ENCODE assay signal across 8 cellular contexts in the genomic region with DNA sequence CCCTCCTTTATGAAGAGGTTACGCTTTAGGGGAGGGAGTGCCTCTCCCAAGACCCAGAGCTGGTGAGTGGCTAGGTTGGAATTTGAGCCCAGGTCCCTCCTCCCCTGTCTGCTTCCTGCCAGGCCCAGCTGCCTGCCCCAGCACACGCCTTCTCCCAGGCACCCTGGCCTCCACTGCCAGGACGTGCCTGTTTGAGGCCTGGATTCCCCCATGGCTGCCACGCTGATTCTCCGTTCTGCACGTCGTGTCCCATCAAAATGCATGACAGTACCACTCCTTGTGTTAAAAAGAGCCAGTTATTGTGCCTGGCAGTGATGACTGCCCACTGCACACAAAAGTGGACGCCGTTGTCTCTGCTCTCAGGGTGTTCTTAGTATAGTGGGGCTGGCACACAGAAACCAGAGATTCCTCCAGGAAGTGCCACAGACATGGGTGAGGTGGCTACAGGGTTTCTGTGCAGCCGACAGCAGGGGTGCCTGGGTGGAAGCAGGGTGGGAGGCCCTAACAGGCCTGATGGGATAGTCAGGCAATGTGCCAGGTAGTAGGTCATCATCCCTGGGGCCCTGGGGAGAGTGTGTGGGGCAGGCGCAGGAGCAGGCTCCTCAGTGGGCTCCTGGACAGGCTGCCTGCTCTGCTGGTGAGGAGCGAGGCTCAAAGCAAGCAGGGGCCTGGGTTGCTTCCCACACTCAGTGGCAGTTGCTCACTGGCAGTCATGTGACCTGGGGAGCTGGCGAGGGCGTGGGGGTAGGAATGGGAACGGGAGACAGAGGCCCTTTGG. TPM values are rescaled to one million over a fixed set of nuclear protein-coding genes. Genes with fewer than 3 reads are reported as not detected.
DNase-seq lines count a peak whose midpoint lies in the region; ATAC-seq and TF ChIP-seq lines count a peak whose summit lies in the region.

No MANE protein-coding gene starts in this region.

- H3K9me3 Mint-ChIP-seq in effector memory CD8-positive, alpha-beta T cell = no peaks in the 10 kb centered on the region
- H3K9me3 Mint-ChIP-seq in glutamatergic neuron (ENCODE audit: unreplicated experiment) = peaks cover 7% of the 10 kb centered on the region

- H3K27ac Mint-ChIP-seq in effector memory CD8-positive, alpha-beta T cell = peak overlapping the region; percentile 91 to 93
- no peak overlapping the region for H3K27ac Mint-ChIP-seq in glutamatergic neuron (ENCODE audit: unreplicated experiment)

- H3K36me3 Mint-ChIP-seq in effector memory CD8-positive, alpha-beta T cell (ENCODE audit: insufficient read depth) = peaks cover 27% of the 10 kb centered on the region
- peaks cover 4% of the 10 kb centered on the region for H3K36me3 Mint-ChIP-seq in glutamatergic neuron (ENCODE audit: unreplicated experiment)

- peak overlapping the region; percentile 33 to 54 for H3K4me3 Mint-ChIP-seq in effector memory CD8-positive, alpha-beta T cell
- H3K4me3 Mint-ChIP-seq in glutamatergic neuron (ENCODE audit: unreplicated experiment) = no peak overlapping the region

- DNase-seq in DMS 273 treated with DMSO at 0.1 percent for 48 hours (lab: John Stamatoyannopoulos, UW) (peak; percentile 7), NCI-H460 (ENCODE audit: extremely low read depth, low read depth) (peak; percentile 79), mucosa of gallbladder (ENCODE audit: low spot score) (peak; percentile 60), glutamatergic neuron (no peak), retina (no peak)
- no peak for DNase-seq in effector memory CD8-positive, alpha-beta T cell
- no peak for DNase-seq in stimulated activated CD4-positive, alpha-beta T cell treated with anti-CD3 and anti-CD28 coated beads, Interleukin-12 subunit alpha, Interleukin-12 subunit beta, amount 100 ng/mL, for 4 hours

- TF ChIP-seq CTCF in glutamatergic neuron (IDR thresholded peaks at IDR 0.05; ENCODE audit: partially characterized antibody, unreplicated experiment) = no peak

- no peaks in the 10 kb centered on the region for H3K27me3 Mint-ChIP-seq in effector memory CD8-positive, alpha-beta T cell
- H3K27me3 Mint-ChIP-seq in glutamatergic neuron (ENCODE audit: unreplicated experiment) = peaks cover 7% of the 10 kb centered on the region

- peaks cover 46 to 59% of the 10 kb centered on the region in 2 donors for H3K4me1 Mint-ChIP-seq in effector memory CD8-positive, alpha-beta T cell (ENCODE audit: low read depth in 2 of 2)
- H3K4me1 Mint-ChIP-seq in glutamatergic neuron (ENCODE audit: low read depth, unreplicated experiment) = peaks cover 36% of the 10 kb centered on the region

- no peak for ATAC-seq in effector memory CD8-positive, alpha-beta T cell (replicated peaks)
- ATAC-seq in GM19455 (IDR thresholded peaks at IDR 0.05; ENCODE audit: unreplicated experiment) = no peak

RNA-seq across cellular contexts. Expression of gene MED15, which starts 24.2 kb away (rescaled TPM):
- total RNA-seq in NCI-H460 (2014; rRNA removed; shearing (Covaris generic)) = 10.7 and 13.5 TPM in 2 replicates
- polyA plus RNA-seq in NCI-H460 (2014; cell fraction: nucleus; rRNA removed) = 32.0 and 39.4 TPM in 2 replicates
- total RNA-seq in mucosa of gallbladder (107 TPM), glutamatergic neuron (ENCODE audit: unreplicated experiment) (83.6 TPM)

RNA-seq across cellular contexts. Expression of gene KLHL22, which starts 36.0 kb away (rescaled TPM):
- total RNA-seq in NCI-H460 (2014; rRNA removed; shearing (Covaris generic)) = 4.4 and 8.7 TPM in 2 replicates
- 11.6 and 18.6 TPM in 2 replicates for polyA plus RNA-seq in NCI-H460 (2014; cell fraction: nucleus; rRNA removed)
- total RNA-seq in mucosa of gallbladder (26.6 TPM), glutamatergic neuron (ENCODE audit: unreplicated experiment) (20.2 TPM)

Comparison
In these comparisons a context has a peak if more than half of its experiments do, and no peak if none do; other contexts are left out.
1. DNase-seq: peak in DMS 273 treated with DMSO at 0.1 percent for 48 hours (single experiment), NCI-H460 (single experiment) and mucosa of gallbladder (single experiment); none in effector memory CD8-positive, alpha-beta T cell (0 of 3), glutamatergic neuron (single experiment), stimulated activated CD4-positive, alpha-beta T cell treated with anti-CD3 and anti-CD28 coated beads, Interleukin-12 subunit alpha, Interleukin-12 subunit beta, amount 100 ng/mL, for 4 hours (single experiment) and retina (single experiment).